Comparison of ENCODE assay signal across 24 cellular contexts in the genomic region with DNA sequence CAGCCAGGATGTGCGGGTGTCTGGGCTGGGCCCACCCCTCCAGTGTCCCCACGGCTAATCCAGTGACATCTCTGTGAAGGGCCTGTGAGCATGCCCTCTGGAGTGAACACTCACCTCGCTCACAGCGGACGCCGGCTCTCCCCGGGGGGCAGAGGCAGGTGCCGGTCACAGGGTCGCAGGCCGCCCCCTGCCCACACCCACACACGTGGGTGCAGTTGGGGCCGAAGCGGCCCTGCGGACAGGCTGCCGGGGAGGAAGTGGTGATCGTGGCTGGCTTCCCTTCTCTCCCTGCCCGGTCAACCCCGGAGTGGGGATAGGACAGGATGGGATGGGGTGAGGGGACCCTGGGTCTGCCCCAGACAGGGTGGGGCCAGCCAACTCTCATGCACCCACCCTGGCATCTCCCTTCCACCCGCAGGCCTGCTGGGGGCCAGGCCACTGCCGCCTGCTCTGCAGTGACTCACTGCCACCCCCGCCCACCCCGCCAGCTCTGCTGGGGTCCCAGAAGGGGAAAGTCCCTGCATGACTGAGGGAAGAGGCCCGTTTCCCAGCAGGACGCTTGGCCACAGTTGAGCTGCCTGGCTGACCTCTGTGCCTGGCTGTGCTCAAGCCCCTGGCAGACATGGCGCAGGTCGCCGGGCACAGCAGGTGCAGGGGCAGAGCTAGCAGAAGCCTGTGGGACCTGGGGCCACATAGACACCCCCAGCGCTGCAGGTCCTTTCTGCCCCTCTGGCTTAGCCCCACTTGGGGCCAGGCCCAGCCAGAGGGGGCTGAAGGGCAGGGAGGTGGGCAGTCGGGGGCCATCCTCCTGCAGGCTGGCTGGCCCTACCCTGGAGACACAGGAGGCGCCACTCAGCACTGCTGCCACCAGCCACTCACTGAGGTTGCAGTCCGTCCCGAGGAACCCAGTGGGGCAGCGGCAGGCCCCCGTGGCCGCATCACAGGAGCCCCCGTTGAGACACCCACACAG. TPM values are rescaled to one million over a fixed set of nuclear protein-coding genes. Genes with fewer than 3 reads are reported as not detected.
DNase-seq lines count a peak whose midpoint lies in the region; ATAC-seq lines count a peak whose summit lies in the region.
"Had no signal": no experiment of that assay in that cellular context is flagged by ENCODE, and none has a peak within 500 bp of the region (broad histone marks: within the 10 kb centered on the region; RNA-seq: fewer than 3 reads in every experiment).

No MANE protein-coding gene starts in this region.

- ATAC-seq in HG03439 (IDR thresholded peaks at IDR 0.05; ENCODE audit: unreplicated experiment) (no peak), HG03175 (IDR thresholded peaks at IDR 0.05; ENCODE audit: unreplicated experiment) (no peak)
- ATAC-seq: activated CD4-positive, CD25-positive, alpha-beta regulatory T cell treated with anti-CD3 and anti-CD28 coated beads, Interleukin-2, amount 50 U/mL, for 24 hours; activated naive CD4-positive, alpha-beta T cell treated with anti-CD3 and anti-CD28 coated beads, Interleukin-2, amount 50 U/mL, for 72 hours; CD8-positive, alpha-beta T cell; HCT116; left lung; stimulated activated naive CD8-positive, alpha-beta T cell treated with anti-CD3 and anti-CD28 coated beads, Interleukin-15, Interleukin-2, amounts not matched to agents 100 U/mL and 50 U/mL, for 24 hours had no signal

- peak; percentile 29 for DNase-seq in NK-92 treated with Interleukin-12 subunit alpha and Interleukin-12 subunit beta, amount 100 ng/mL, for 24 hours (lab: John Stamatoyannopoulos, UW)
- DNase-seq in NK-92 (lab: John Stamatoyannopoulos, UW; ENCODE audit: unreplicated experiment) (no peak), RPMI7951 (ENCODE audit: low read depth) (peak; percentile 71), glomerular visceral epithelial cell (ENCODE audit: extremely low spot score) (peak; percentile 90), DMS79 treated with DMSO at 0.1 percent for 48 hours (lab: John Stamatoyannopoulos, UW) (no peak), NCI-H748 treated with DMSO at 0.1 percent for 48 hours (lab: John Stamatoyannopoulos, UW) (no peak)
- DNase-seq: activated CD4-positive, alpha-beta memory T cell treated with anti-CD3 and anti-CD28 coated beads, Interleukin-2, amount 10 ng/mL, durations not matched to agents 7 days and 5 days; anterior cingulate cortex; caudate nucleus; CD8-positive, alpha-beta T cell; Karpas-422; left lung; mesendoderm; MV-4-11; NCI-H510A treated with DMSO at 0.1 percent for 48 hours; Peyer's patch; stimulated activated naive CD8-positive, alpha-beta T cell treated with anti-CD3 and anti-CD28 coated beads, Interleukin-15, Interleukin-2, amounts not matched to agents 100 U/mL and 50 U/mL, for 24 hours; T-helper 1 cell had no signal

RNA-seq across cellular contexts. Expression of a gene that starts 41.6 kb away (rescaled TPM):
- not detected in 2 replicates for total RNA-seq in RPMI7951 (2014; rRNA removed; shearing (Covaris generic))
- total RNA-seq: activated CD4-positive, alpha-beta memory T cell treated with anti-CD3 and anti-CD28 coated beads, Interleukin-2, amount 10 ng/mL, durations not matched to agents 7 days and 5 days; CD8-positive, alpha-beta T cell; frontal cortex had no signal

Comparison
In these comparisons a context has a peak if more than half of its experiments do, and no peak if none do; other contexts are left out.
1. DNase-seq: peak in NK-92 treated with Interleukin-12 subunit alpha and Interleukin-12 subunit beta, amount 100 ng/mL, for 24 hours (single experiment), RPMI7951 (single experiment) and glomerular visceral epithelial cell (single experiment); none in NK-92 (single experiment), DMS79 treated with DMSO at 0.1 percent for 48 hours (single experiment) and NCI-H748 treated with DMSO at 0.1 percent for 48 hours (single experiment).